ENCODE assay signal across 32 cellular contexts in the genomic region with DNA sequence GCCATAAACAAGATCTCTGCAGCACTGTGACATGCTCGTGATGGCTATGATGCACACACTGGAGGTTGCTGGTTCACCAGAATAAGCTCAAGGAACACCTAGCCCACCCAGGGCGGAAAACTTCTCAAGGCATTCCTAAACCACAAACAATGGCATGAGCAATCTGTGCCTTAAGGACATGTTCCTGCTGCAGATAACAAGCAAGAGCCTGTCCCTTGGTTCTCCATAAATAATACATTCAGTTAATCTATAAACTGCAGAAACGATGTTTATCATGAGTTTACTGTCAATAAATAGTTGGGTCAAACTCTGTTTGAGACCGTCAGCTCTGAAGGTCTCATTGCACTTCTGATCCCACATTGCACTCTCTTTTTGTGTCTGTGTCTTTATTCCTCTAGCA. TPM values are rescaled to one million over a fixed set of nuclear protein-coding genes. Genes with fewer than 3 reads are reported as not detected.
"Had no signal": no experiment of that assay in that cellular context is flagged by ENCODE, and none has a peak within 500 bp of the region (broad histone marks: within the 10 kb centered on the region; RNA-seq: fewer than 3 reads in every experiment).

No MANE protein-coding gene starts in this region.

- H3K36me3 Mint-ChIP-seq: neural progenitor cell had no signal

- H3K79me2 ChIP-seq: parathyroid adenoma had no signal

- H3K36me3 ChIP-seq: neural progenitor cell, ovary, spleen, thyroid gland, tibial nerve, upper lobe of left lung, vagina had no signal

- H3K9ac ChIP-seq: neural progenitor cell, parathyroid adenoma had no signal

- H3K27me3 ChIP-seq: neural progenitor cell, ovary, spleen, thyroid gland, tibial nerve, upper lobe of left lung, vagina had no signal

- DNase-seq: natural killer cell; occipital lobe; ovary; posterior cingulate gyrus; psoas muscle; right cardiac atrium; spleen; stimulated activated CD4-positive, alpha-beta T cell treated with anti-CD3 and anti-CD28 coated beads, Interleukin-12 subunit alpha, Interleukin-12 subunit beta, amount 100 ng/mL, for 4 hours; stimulated activated CD4-positive, alpha-beta T cell treated with anti-CD3 and anti-CD28 coated beads, Interleukin-1b, Interleukin-23, amount 100 ng/mL, for 48 hours; stimulated activated CD4-positive, alpha-beta T cell treated with anti-CD3 and anti-CD28 coated beads, Interleukin-4, amount 100 ng/mL, for 1 hour; stimulated activated CD4-positive, alpha-beta T cell treated with anti-CD3 and anti-CD28 coated beads, Interleukin-4, amount 100 ng/mL, for 4 hours; stimulated activated CD8-positive, alpha-beta memory T cell treated with anti-CD3 and anti-CD28 coated beads, Interleukin-4, amount 100 ng/mL, for 48 hours; stimulated activated naive CD4-positive, alpha-beta T cell; stimulated activated naive CD8-positive, alpha-beta T cell treated with anti-CD3 and anti-CD28 coated beads, Interleukin-15, amount 100 ng/mL, for 72 hours; stimulated activated naive CD8-positive, alpha-beta T cell treated with anti-CD3 and anti-CD28 coated beads, Interleukin-15, Interleukin-2, amounts not matched to agents 100 U/mL and 50 U/mL, for 24 hours; thyroid gland; trophoblast cell had no signal

- ATAC-seq: natural killer cell; psoas muscle; right cardiac atrium; sciatic nerve; stimulated activated memory B cell treated with anti-CD40 and anti-IgM and Interleukin-4, amounts not matched to agents 10 μg/mL and 1 μg/mL and 100 μg/mL, for 72 hours; stimulated activated naive CD8-positive, alpha-beta T cell treated with anti-CD3 and anti-CD28 coated beads, Interleukin-15, amount 100 ng/mL, for 72 hours; stimulated activated naive CD8-positive, alpha-beta T cell treated with anti-CD3 and anti-CD28 coated beads, Interleukin-15, Interleukin-2, amounts not matched to agents 100 U/mL and 50 U/mL, for 24 hours had no signal

- H3K4me1 ChIP-seq: neural progenitor cell, parathyroid adenoma, psoas muscle, spleen, thyroid gland, tibial nerve, upper lobe of left lung, vagina had no signal

- H3K27ac Mint-ChIP-seq: natural killer cell; nephron; neural progenitor cell; progenitor cell of endocrine pancreas; stimulated activated memory B cell treated with anti-CD40 and anti-IgM and Interleukin-4, amounts not matched to agents 10 μg/mL and 1 μg/mL and 100 μg/mL, for 72 hours; stimulated activated naive CD8-positive, alpha-beta T cell treated with anti-CD3 and anti-CD28 coated beads, Interleukin-15, amount 100 ng/mL, for 72 hours had no signal

- H3K4me2 ChIP-seq: neural progenitor cell, smooth muscle cell had no signal

- H3K27ac ChIP-seq: neural progenitor cell, ovary, parathyroid adenoma, psoas muscle, skin epidermis, spleen, thoracic aorta, thyroid gland, tibial nerve, upper lobe of left lung, vagina had no signal

- H3K4me3 ChIP-seq: neural progenitor cell, ovary, psoas muscle, skin epidermis, smooth muscle cell, spleen, thoracic aorta, thyroid gland, tibial nerve, upper lobe of left lung, vagina had no signal

- H2AFZ ChIP-seq: neural progenitor cell, parathyroid adenoma had no signal

- H3K9me3 ChIP-seq: thyroid gland had no signal

- FAIRE-seq: urothelium cell line had no signal

RNA-seq across cellular contexts. Expression of a gene that starts 44.5 kb away (rescaled TPM):
- total RNA-seq: natural killer cell, progenitor cell of endocrine pancreas, right cardiac atrium, sciatic nerve, smooth muscle cell, subcutaneous adipose tissue, thoracic aorta, tibial nerve, upper lobe of left lung, ureter had no signal
- polyA plus RNA-seq: right cardiac atrium, smooth muscle cell had no signal
